1 cellular context compared by ENCODE assay signal in the genomic region with DNA sequence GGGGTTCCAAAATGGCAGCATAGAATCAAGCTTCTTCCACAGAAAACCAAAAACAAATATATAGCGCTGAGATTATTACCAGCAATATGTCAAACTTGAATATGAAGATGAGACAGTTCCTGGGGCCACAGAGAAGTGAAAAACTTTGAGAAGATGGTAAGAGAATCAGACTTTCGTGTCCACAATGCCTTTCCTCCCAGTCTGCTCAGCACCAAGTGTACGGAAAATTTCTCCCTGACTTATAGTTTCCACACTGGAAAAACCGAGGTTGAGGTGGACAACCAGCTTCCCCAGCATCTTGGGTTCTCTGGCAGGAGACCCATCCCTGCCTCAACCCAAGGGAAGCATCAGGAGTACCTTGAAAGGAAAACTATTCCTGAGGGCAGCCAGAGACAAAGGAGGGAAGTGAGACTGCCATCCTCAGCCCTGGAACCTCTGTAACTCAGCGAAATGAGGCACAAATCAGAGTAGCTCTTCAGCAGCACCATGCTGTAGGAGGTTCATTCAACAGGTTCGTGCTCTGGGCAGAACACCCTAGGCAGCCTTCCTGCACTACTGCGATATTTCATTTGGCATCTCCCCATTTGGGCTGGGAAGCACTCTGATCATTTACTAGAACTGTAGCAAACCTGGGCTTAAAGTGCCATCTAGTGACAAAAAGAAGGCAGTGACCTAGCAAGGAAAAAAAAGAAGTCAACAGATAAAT.
TF ChIP-seq lines count a peak whose summit lies in the region.

No MANE protein-coding gene starts in this region.

TF ChIP-seq in HCT116, 20 proteins besides CTCF, POLR2A, EP300 and RAD21 (continued from another document):
- TF ChIP-seq, protein P1, sequence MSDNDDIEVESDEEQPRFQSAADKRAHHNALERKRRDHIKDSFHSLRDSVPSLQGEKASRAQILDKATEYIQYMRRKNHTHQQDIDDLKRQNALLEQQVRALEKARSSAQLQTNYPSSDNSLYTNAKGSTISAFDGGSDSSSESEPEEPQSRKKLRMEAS (IDR thresholded peaks at IDR 0.05): no peak
- TF ChIP-seq POLR2AphosphoS5 (IDR thresholded peaks at IDR 0.05; ENCODE audit: low read depth, low read length) (peak; percentile 23; the same call in 1 of the 2 replicates), SRF (IDR thresholded peaks at IDR 0.05; ENCODE audit: low read depth) (peak; percentile 45; the same call in 1 of the 2 replicates), ZFX (IDR thresholded peaks at IDR 0.05) (no peak)
